10 cellular contexts compared by ENCODE assay signal in the genomic region with DNA sequence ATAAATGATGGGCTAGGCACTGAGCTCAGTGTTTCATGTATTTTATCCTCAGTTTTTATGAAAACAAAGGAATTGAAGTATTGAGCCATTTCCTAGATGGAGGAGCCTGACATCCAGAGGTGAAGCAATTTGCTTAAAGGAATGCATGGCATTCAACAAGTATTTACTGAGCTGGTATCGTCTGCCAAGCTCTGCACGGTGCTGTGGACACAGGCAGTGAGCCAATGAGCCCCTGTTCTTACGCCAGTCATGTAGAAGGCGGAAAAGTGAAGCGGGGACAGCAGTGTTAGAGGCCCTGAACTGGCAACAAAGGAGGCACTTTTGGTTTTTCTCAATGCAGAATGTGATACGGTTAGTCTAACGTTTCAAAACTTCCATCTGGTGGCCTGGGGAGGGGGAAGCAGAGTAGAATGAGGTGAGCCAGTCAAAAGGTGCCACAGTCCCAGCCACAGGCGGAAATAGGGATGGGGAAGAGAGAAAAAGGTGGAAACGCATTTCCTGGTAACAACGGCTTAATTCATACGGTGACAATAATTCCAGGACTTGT.
A peak's percentile ranks its signal among the peaks of the same experiment; 100 is the strongest.
DNase-seq lines count a peak whose midpoint lies in the region; ATAC-seq, FAIRE-seq and TF ChIP-seq lines count a peak whose summit lies in the region.
"Had no signal": no experiment of that assay in that cellular context is flagged by ENCODE, and none has a peak within 500 bp of the region (broad histone marks: within the 10 kb centered on the region; RNA-seq: fewer than 3 reads in every experiment).

No MANE protein-coding gene starts in this region.

- peaks cover 75% of the 10 kb centered on the region for H3K79me2 ChIP-seq in astrocyte (ENCODE audit: insufficient read depth, low read length)

- FAIRE-seq in astrocyte (lab: Jason Lieb, UNC), result peak; percentile 56
- FAIRE-seq: keratinocyte, TTC549 had no signal

- H3K4me3 ChIP-seq in HUES64 (ENCODE audit: low read length), result no peak overlapping the region
- H3K4me3 ChIP-seq in astrocyte (ENCODE audit: insufficient read depth, low read depth, low read length), result no peak overlapping the region
- H3K4me3 ChIP-seq in subcutaneous abdominal adipose tissue (ENCODE audit: low read depth in 1 of 5, low read length in 5 of 5), result no peak overlapping the region

- H3K4me3 Mint-ChIP-seq in astrocyte (ENCODE audit: unreplicated experiment), result no peak overlapping the region
- H3K4me3 Mint-ChIP-seq in activated CD4-positive, alpha-beta T cell treated with anti-CD3 and anti-CD28 coated beads, Interleukin-2, amount 10 ng/mL, durations not matched to agents 24 days and 14 days, result no peak overlapping the region

- H3K36me3 ChIP-seq in HUES64 (ENCODE audit: insufficient read depth, low read length) (peaks cover 12% of the 10 kb centered on the region), astrocyte (ENCODE audit: insufficient read depth, low read length) (peaks cover 62% of the 10 kb centered on the region), subcutaneous abdominal adipose tissue (ENCODE audit: control insufficient read depth in 5 of 5, insufficient read depth in 5 of 5, low read length in 5 of 5) (peaks cover 0 to 8% (median 4%) of the 10 kb centered on the region in 5 donors)

- intact Hi-C loops in activated CD4-positive, alpha-beta T cell treated with anti-CD3 and anti-CD28 coated beads, Interleukin-2, amount 10 ng/mL, durations not matched to agents 24 days and 14 days (cut with micrococcal nuclease), result loop anchor here (10.0 kb wide), 1 partner anchor 49 kb away; no protein-coding TSS in a partner anchor

- no peak for TF ChIP-seq CTCF in astrocyte (IDR thresholded peaks at IDR 0.05; ENCODE audit: insufficient read depth, low read depth, low read length)

- H3K9me3 Mint-ChIP-seq in astrocyte (ENCODE audit: unreplicated experiment), result peaks cover 7% of the 10 kb centered on the region
- no peaks in the 10 kb centered on the region for H3K9me3 Mint-ChIP-seq in activated CD4-positive, alpha-beta T cell treated with anti-CD3 and anti-CD28 coated beads, Interleukin-2, amount 10 ng/mL, durations not matched to agents 24 days and 14 days

- peak overlapping the region; percentile 58 for H3K4me2 ChIP-seq in astrocyte (ENCODE audit: low read length)

- peaks cover 24% of the 10 kb centered on the region for H3K36me3 Mint-ChIP-seq in astrocyte (ENCODE audit: low read depth, unreplicated experiment)
- peaks cover 14% of the 10 kb centered on the region for H3K36me3 Mint-ChIP-seq in activated CD4-positive, alpha-beta T cell treated with anti-CD3 and anti-CD28 coated beads, Interleukin-2, amount 10 ng/mL, durations not matched to agents 24 days and 14 days (ENCODE audit: low read depth)

- H3K27ac ChIP-seq in HUES64 (ENCODE audit: low read depth, low read length) (peak overlapping the region; percentile 69), astrocyte (ENCODE audit: low read depth, low read length) (peak overlapping the region; percentile 82), subcutaneous abdominal adipose tissue (ENCODE audit: low read depth, low read length) (peak overlapping the region; percentile 85)

- H3K27ac Mint-ChIP-seq in astrocyte (ENCODE audit: unreplicated experiment), result peak overlapping the region; percentile 93
- H3K27ac Mint-ChIP-seq in activated CD4-positive, alpha-beta T cell treated with anti-CD3 and anti-CD28 coated beads, Interleukin-2, amount 10 ng/mL, durations not matched to agents 24 days and 14 days, result no peak overlapping the region

- WGBS in HUES64, result 68% methylated on average over 11 of the region's 11 CpGs

- peaks cover 31% of the 10 kb centered on the region for H3K4me1 ChIP-seq in HUES64 (ENCODE audit: insufficient read depth, low read length)
- peaks cover 38% of the 10 kb centered on the region for H3K4me1 ChIP-seq in astrocyte (ENCODE audit: insufficient read depth, low read length)
- H3K4me1 ChIP-seq in subcutaneous abdominal adipose tissue (ENCODE audit: control insufficient read depth in 5 of 5, insufficient read depth in 5 of 5, low read length in 5 of 5), result peaks cover 23 to 59% (median 56%) of the 10 kb centered on the region in 5 donors

- H3K27me3 ChIP-seq in HUES64 (ENCODE audit: insufficient read depth, low read length), result no peaks in the 10 kb centered on the region
- no peaks in the 10 kb centered on the region for H3K27me3 ChIP-seq in astrocyte (ENCODE audit: insufficient read depth, low read length)
- H3K27me3 ChIP-seq in subcutaneous abdominal adipose tissue (ENCODE audit: control insufficient read depth in 5 of 5, insufficient read depth in 4 of 5, low read length in 5 of 5), result no peaks in the 10 kb centered on the region

- H3K27me3 Mint-ChIP-seq in astrocyte (ENCODE audit: low read depth, unreplicated experiment), result no peaks in the 10 kb centered on the region
- no peaks in the 10 kb centered on the region for H3K27me3 Mint-ChIP-seq in activated CD4-positive, alpha-beta T cell treated with anti-CD3 and anti-CD28 coated beads, Interleukin-2, amount 10 ng/mL, durations not matched to agents 24 days and 14 days

- ATAC-seq in HG02870 (IDR thresholded peaks at IDR 0.05; ENCODE audit: unreplicated experiment) (no peak), GM21423 (IDR thresholded peaks at IDR 0.05; ENCODE audit: unreplicated experiment) (no peak)

- H2AFZ ChIP-seq in astrocyte (ENCODE audit: low read depth, low read length), result no peak overlapping the region

- peaks cover 60% of the 10 kb centered on the region for H3K4me1 Mint-ChIP-seq in astrocyte (ENCODE audit: low read depth, unreplicated experiment)
- H3K4me1 Mint-ChIP-seq in activated CD4-positive, alpha-beta T cell treated with anti-CD3 and anti-CD28 coated beads, Interleukin-2, amount 10 ng/mL, durations not matched to agents 24 days and 14 days, result peaks cover 15% of the 10 kb centered on the region

- DNase-seq in astrocyte (ENCODE audit: low read depth) (peak; percentile 97), iPS-NIHi11 (ENCODE audit: low spot score) (peak; percentile 35), cortex of kidney (lab: John Stamatoyannopoulos, UW) (no peak)
- no peak for DNase-seq in activated CD4-positive, alpha-beta T cell treated with anti-CD3 and anti-CD28 coated beads, Interleukin-2, amount 10 ng/mL, durations not matched to agents 24 days and 14 days

- H4K20me1 ChIP-seq in astrocyte (ENCODE audit: insufficient read depth, low read length), result peaks cover 3% of the 10 kb centered on the region

- H3K9ac ChIP-seq in HUES64 (ENCODE audit: low read depth, low read length) (peak overlapping the region; percentile 5; the same call in 1 of the 2 replicates), astrocyte (ENCODE audit: low read length) (peak overlapping the region; percentile 71), subcutaneous abdominal adipose tissue (ENCODE audit: low read length in 5 of 5) (peak overlapping the region in 1 of 5 donors; percentile 26)

- H3K9me3 ChIP-seq in HUES64 (ENCODE audit: insufficient read depth, low read depth, low read length) (no peaks in the 10 kb centered on the region), astrocyte (ENCODE audit: insufficient read depth, low read depth, low read length) (peaks cover 12% of the 10 kb centered on the region), subcutaneous abdominal adipose tissue (ENCODE audit: control insufficient read depth in 5 of 5, low read length in 5 of 5) (no peaks in the 10 kb centered on the region)

Comparison
In these comparisons a context has a peak if more than half of its experiments do, and no peak if none do; other contexts are left out.
1. DNase-seq: peak in astrocyte (single experiment) and iPS-NIHi11 (single experiment); none in activated CD4-positive, alpha-beta T cell treated with anti-CD3 and anti-CD28 coated beads, Interleukin-2, amount 10 ng/mL, durations not matched to agents 24 days and 14 days (single experiment) and cortex of kidney (single experiment).
2. Peak in every context shown above with its lines, with median percentiles within 50 percentile points of each other: H3K27ac ChIP-seq.